21 cellular contexts compared by ENCODE assay signal in genomic region chr2:126700677-126701076, GRCh38. TPM values are rescaled to one million over a fixed set of nuclear protein-coding genes. Genes with fewer than 3 reads are reported as not detected.
A peak's percentile ranks its signal among the peaks of the same experiment; 100 is the strongest.
DNase-seq lines count a peak whose midpoint lies in the region; ATAC-seq, FAIRE-seq and TF ChIP-seq lines count a peak whose summit lies in the region.
"Had no signal": no experiment of that assay in that cellular context is flagged by ENCODE, and none has a peak within 500 bp of the region (broad histone marks: within the 10 kb centered on the region; RNA-seq: fewer than 3 reads in every experiment).

No MANE protein-coding gene starts in this region.

- H3K79me2 ChIP-seq in H1 (ENCODE audit: control insufficient read depth in 1 of 2, insufficient read depth in 2 of 2, low read length in 2 of 2) = no peaks in the 10 kb centered on the region

- H2BK12ac ChIP-seq in H1 (ENCODE audit: low read depth, low read length) = no peak overlapping the region

- H2BK20ac ChIP-seq in H1 (ENCODE audit: low read length) = no peak overlapping the region

- FAIRE-seq in H1 (lab: Jason Lieb, UNC) = no peak

- no peak overlapping the region for H3K4me2 ChIP-seq in H1 (ENCODE audit: insufficient read depth in 1 of 2, low read depth in 2 of 2, low read length in 2 of 2)

- CTCF ChIA-PET in H1 (lab: Charles Lee; ENCODE audit: partially characterized antibody) = no interaction called here

- no peak overlapping the region for H2BK15ac ChIP-seq in H1 (ENCODE audit: low read length)

- ATAC-seq in naive thymus-derived CD8-positive, alpha-beta T cell = no peak
- ATAC-seq: activated T-cell treated with anti-CD3 and anti-CD28 coated beads, Interleukin-2, amount 50 U/mL, for 72 hours had no signal

- peaks cover 17 to 46% (median 35%) of the 10 kb centered on the region in 3 donors for H3K36me3 Mint-ChIP-seq in naive thymus-derived CD8-positive, alpha-beta T cell

- POLR2A ChIA-PET in H1 (lab: Charles Lee; ENCODE audit: partially characterized antibody) = interaction anchor here (1.1 kb wide), 1 partner anchor 44 kb away, joined by 3 read pairs; no protein-coding TSS in a partner anchor
- POLR2A ChIA-PET in naive thymus-derived CD8-positive, alpha-beta T cell (lab: Charles Lee) = no interaction called here

- peak overlapping the region; percentile 58 for H2BK120ac ChIP-seq in H1 (replicated peaks; ENCODE audit: low read depth, low read length)

- no peak overlapping the region; the same call in 1 of the 2 replicates for H2BK5ac ChIP-seq in H1 (ENCODE audit: low read depth, low read length)

- no peak for TF ChIP-seq POLR2A in H1 (IDR thresholded peaks at IDR 0.05; ENCODE audit: control extremely low read depth in 1 of 2, low read depth in 2 of 2, low read length in 2 of 2)

- H3K56ac ChIP-seq in H1 (replicated peaks; ENCODE audit: insufficient read length, low read depth, low read length) = no peak overlapping the region

- H3K4me1 ChIP-seq in H1 (replicated peaks in 1 of 4; ENCODE audit: control insufficient read depth in 3 of 4, insufficient read depth in 4 of 4, low read length in 3 of 4) = peaks cover 0 to 10% (median 5%) of the 10 kb centered on the region in 4 experiments; a peak in 5 of 7 replicates
- H3K4me1 ChIP-seq: SJCRH30 had no signal

- peak; percentile 21 for DNase-seq in AG10803 (ENCODE audit: low read depth)
- DNase-seq in H4 (ENCODE audit: low spot score) = peak; percentile 25
- DNase-seq in H1 (ENCODE audit: low read depth in 1 of 2, low spot score in 2 of 2) = no peak
- no peak for DNase-seq in naive thymus-derived CD8-positive, alpha-beta T cell
- DNase-seq in DMS79 (lab: John Stamatoyannopoulos, UW) = no peak
- no peak for DNase-seq in T-helper 1 cell
- DNase-seq in HPDE6-E6E7 (ENCODE audit: extremely low spot score) = no peak
- DNase-seq in SHP77 treated with DMSO at 0.1 percent for 48 hours (lab: John Stamatoyannopoulos, UW) = no peak
- DNase-seq: activated CD4-positive, alpha-beta T cell treated with anti-CD3 and anti-CD28 coated beads for 4 hours; activated T-cell treated with anti-CD3 and anti-CD28 coated beads, Interleukin-2, amount 50 U/mL, for 72 hours; amniotic stem cell; cortex of kidney; DMS53; HCEC 1CT; KG1; sigmoid colon; SJCRH30; stimulated activated CD4-positive, alpha-beta T cell treated with anti-CD3 and anti-CD28 coated beads, Interleukin-4, amount 100 ng/mL, for 24 hours; T1000; transverse colon had no signal

- H3K23me2 ChIP-seq in H1 (ENCODE audit: low read depth, low read length) = no peaks in the 10 kb centered on the region

- no peak for TF ChIP-seq CTCF in AG10803 (conservative IDR thresholded peaks at IDR 0.05; ENCODE audit: low read length)
- TF ChIP-seq CTCF in H1 (IDR thresholded peaks at IDR 0.05; ENCODE audit: control extremely low read depth in 1 of 3, insufficient read depth in 1 of 3, low read depth in 1 of 3, low read length in 3 of 3) = no peak

- peak overlapping the region; percentile 13 for H4K91ac ChIP-seq in H1 (replicated peaks; ENCODE audit: insufficient read length, low read length)

- H2AK5ac ChIP-seq in H1 (ENCODE audit: low read depth, low read length) = no peak overlapping the region

- no peak overlapping the region for H3K27ac ChIP-seq in H1 (ENCODE audit: low read depth, low read length)
- H3K27ac ChIP-seq: SJCRH30 had no signal

- no peak overlapping the region for H4K8ac ChIP-seq in H1 (ENCODE audit: extremely low read depth, insufficient read depth, low read length)

- no peaks in the 10 kb centered on the region for H3K36me3 ChIP-seq in H1 (ENCODE audit: control insufficient read depth in 2 of 4, insufficient read depth in 4 of 4, low read length in 3 of 4)
- H3K36me3 ChIP-seq: SJCRH30 had no signal

- 55% methylated on average over 2 of the region's 2 CpGs; no CpG with 5 or more reads in 1 of the 2 experiments for WGBS in H1 (ENCODE audit: extremely low coverage in 1 of 2, insufficient coverage in 1 of 2, insufficient read length in 1 of 2, insufficient replicate concordance in 2 of 2, low coverage in 1 of 2, low lambda C conversion rate in 2 of 2, missing lambda C conversion rate in 1 of 2), 2 experiments

- no peak overlapping the region for H3K14ac ChIP-seq in H1 (ENCODE audit: insufficient read length)

- H3K4me3 ChIP-seq in AG10803 (ENCODE audit: low read length) (no peak overlapping the region), H1 (ENCODE audit: extremely low read depth in 1 of 4, insufficient read depth in 2 of 4, low read depth in 3 of 4, low read length in 4 of 4) (no peak overlapping the region)
- H3K4me3 ChIP-seq: sigmoid colon, SJCRH30, transverse colon had no signal

- H3K79me1 ChIP-seq in H1 (ENCODE audit: low read depth, low read length) = no peaks in the 10 kb centered on the region

- TF ChIP-seq RAD21 in H1 (IDR thresholded peaks at IDR 0.05 in 1 of 2, conservative IDR thresholded peaks at IDR 0.05 in 1 of 2; ENCODE audit: low read depth in 2 of 2, low read length in 2 of 2) = no peak

- H2AFZ ChIP-seq in H1 (ENCODE audit: low read length) = no peak overlapping the region

- H3K27me3 ChIP-seq in H1 (replicated peaks in 1 of 4; ENCODE audit: control insufficient read depth in 3 of 4, extremely low read depth in 1 of 4, insufficient read depth in 3 of 4, low read length in 3 of 4) = no peaks in the 10 kb centered on the region
- H3K27me3 ChIP-seq: sigmoid colon, SJCRH30, transverse colon had no signal

- H3K18ac ChIP-seq in H1 (ENCODE audit: extremely low read depth, low read length) = no peak overlapping the region

- peaks cover 0 to 8% (median 0%) of the 10 kb centered on the region in 9 donors for H3K9me3 Mint-ChIP-seq in naive thymus-derived CD8-positive, alpha-beta T cell
- H3K9me3 Mint-ChIP-seq: activated T-cell treated with anti-CD3 and anti-CD28 coated beads, Interleukin-2, amount 50 U/mL, for 72 hours had no signal

- no peaks in the 10 kb centered on the region for H4K20me1 ChIP-seq in H1 (replicated peaks in 1 of 2; ENCODE audit: control insufficient read depth in 1 of 2, insufficient read depth in 2 of 2, low read length in 2 of 2)

- H3K4ac ChIP-seq in H1 (replicated peaks; ENCODE audit: insufficient read length, low read depth, low read length) = no peak overlapping the region

- no peak for TF ChIP-seq EP300 in H1 (IDR thresholded peaks at IDR 0.05; ENCODE audit: borderline replicate concordance in 1 of 2, low read depth in 2 of 2, low read length in 2 of 2)

- H3K4me1 Mint-ChIP-seq in naive thymus-derived CD8-positive, alpha-beta T cell = peaks cover 6 to 23% (median 12%) of the 10 kb centered on the region in 4 donors
- H3K4me1 Mint-ChIP-seq: B cell had no signal

- no peak overlapping the region for H3K23ac ChIP-seq in H1 (ENCODE audit: insufficient read length)

- no peak overlapping the region for H3K4me3 Mint-ChIP-seq in naive thymus-derived CD8-positive, alpha-beta T cell
- H3K4me3 Mint-ChIP-seq: activated T-cell treated with anti-CD3 and anti-CD28 coated beads, Interleukin-2, amount 50 U/mL, for 72 hours; B cell had no signal

- H3K27ac Mint-ChIP-seq in naive thymus-derived CD8-positive, alpha-beta T cell = peak overlapping the region in 8 of 10 donors; percentile 3 to 63 (median 24)
- H3K27ac Mint-ChIP-seq: activated T-cell treated with anti-CD3 and anti-CD28 coated beads, Interleukin-2, amount 50 U/mL, for 72 hours; B cell had no signal

- H3K27me3 Mint-ChIP-seq in naive thymus-derived CD8-positive, alpha-beta T cell = no peaks in the 10 kb centered on the region
- H3K27me3 Mint-ChIP-seq: B cell had no signal

- H4K5ac ChIP-seq in H1 (ENCODE audit: insufficient read length, low read depth, low read length) = no peak overlapping the region

- peaks cover 0 to 5% of the 10 kb centered on the region in 2 experiments; a peak in 1 of 4 replicates for H3K9me3 ChIP-seq in H1 (ENCODE audit: insufficient read depth in 2 of 2, low read depth in 1 of 2, low read length in 1 of 2)
- H3K9me3 ChIP-seq: sigmoid colon, SJCRH30, transverse colon had no signal

- H3K9ac ChIP-seq in H1 (replicated peaks in 1 of 4; ENCODE audit: extremely low read depth in 1 of 4, low read depth in 3 of 4, low read length in 3 of 4) = no peak overlapping the region

TF ChIP-seq in H1, 55 proteins besides CTCF, POLR2A, EP300 and RAD21:
- TF ChIP-seq NANOG (IDR thresholded peaks at IDR 0.05; ENCODE audit: insufficient read depth, low read depth, low read length, poor library complexity, severe bottlenecking) = no peak
- TF ChIP-seq CTBP2 (IDR thresholded peaks at IDR 0.05; ENCODE audit: borderline replicate concordance, insufficient read depth, insufficient read length, low read length) = no peak
- TF ChIP-seq SIN3A (conservative IDR thresholded peaks at IDR 0.05 in 1 of 2, IDR thresholded peaks at IDR 0.05 in 1 of 2; ENCODE audit: low read depth in 1 of 2, low read length in 2 of 2) = no peak
- TF ChIP-seq POU5F1 (IDR thresholded peaks at IDR 0.05; ENCODE audit: low read depth, low read length) = no peak
- TF ChIP-seq KDM1A (IDR thresholded peaks at IDR 0.05; ENCODE audit: borderline replicate concordance, low read length) = no peak
- TF ChIP-seq MAFK (IDR thresholded peaks at IDR 0.05; ENCODE audit: low read depth, low read length) = peak; percentile 8; the same call in 1 of the 2 replicates

RNA-seq across cellular contexts. Expression of gene GYPC, which starts 44.7 kb away (rescaled TPM):
- total RNA-seq in H4 (2014; rRNA removed; shearing (Covaris generic)) = 72.3 and 84.6 TPM in 2 replicates
- 26.7 and 26.8 TPM in 2 replicates for total RNA-seq in H1 (2021; fragmentation: NEBNext Ultra II Directional; extraction: Animal tissue kit (Norgen Biotek cat#: 25700))
- 53.6 and 55.1 TPM in 2 replicates for polyA plus RNA-seq in H1 (2011; rRNA removed)
- 48.8 TPM for polyA plus RNA-seq in H1 (2011; cell fraction: cytosol; rRNA removed)
- polyA plus RNA-seq in H1 (2011; cell fraction: nucleus; rRNA removed) = 43.8 TPM
- 35.4 to 41.6 TPM (median 39.4 TPM) in 4 replicates for polyA plus RNA-seq in H1 (2012, experiment 1 of 2)
- 37.6 TPM for polyA plus RNA-seq in H1 (2012, experiment 2 of 2)
- 19.9 TPM for polyA plus RNA-seq in H1 (2013, experiment 1 of 2)
- polyA plus RNA-seq in H1 (2013, experiment 2 of 2) = 21.6 TPM
- 30.0 and 32.2 TPM in 2 replicates for polyA minus RNA-seq in H1 (2011; rRNA and poly(A)+ RNA removed)
- polyA minus RNA-seq in H1 (2011; cell fraction: cytosol; rRNA and poly(A)+ RNA removed) = 10.3 TPM
- polyA minus RNA-seq in H1 (2011; cell fraction: nucleus; rRNA and poly(A)+ RNA removed) = 11.7 TPM
- total RNA-seq in naive thymus-derived CD8-positive, alpha-beta T cell = 100 to 1,000 TPM; 151 to 152 TPM
- polyA plus RNA-seq in naive thymus-derived CD8-positive, alpha-beta T cell = 100 to 1,000 TPM; 199 to 303 (median 265) TPM

Comparison
In these comparisons a context has a peak if more than half of its experiments do, and no peak if none do; other contexts are left out.
1. DNase-seq: peak in AG10803 (single experiment) and H4 (single experiment); none in H1 (0 of 2), naive thymus-derived CD8-positive, alpha-beta T cell (0 of 10), DMS79 (single experiment), T-helper 1 cell (0 of 5), HPDE6-E6E7 (single experiment) and SHP77 treated with DMSO at 0.1 percent for 48 hours (single experiment).